ENCODE assay signal across 8 cellular contexts in the genomic region with DNA sequence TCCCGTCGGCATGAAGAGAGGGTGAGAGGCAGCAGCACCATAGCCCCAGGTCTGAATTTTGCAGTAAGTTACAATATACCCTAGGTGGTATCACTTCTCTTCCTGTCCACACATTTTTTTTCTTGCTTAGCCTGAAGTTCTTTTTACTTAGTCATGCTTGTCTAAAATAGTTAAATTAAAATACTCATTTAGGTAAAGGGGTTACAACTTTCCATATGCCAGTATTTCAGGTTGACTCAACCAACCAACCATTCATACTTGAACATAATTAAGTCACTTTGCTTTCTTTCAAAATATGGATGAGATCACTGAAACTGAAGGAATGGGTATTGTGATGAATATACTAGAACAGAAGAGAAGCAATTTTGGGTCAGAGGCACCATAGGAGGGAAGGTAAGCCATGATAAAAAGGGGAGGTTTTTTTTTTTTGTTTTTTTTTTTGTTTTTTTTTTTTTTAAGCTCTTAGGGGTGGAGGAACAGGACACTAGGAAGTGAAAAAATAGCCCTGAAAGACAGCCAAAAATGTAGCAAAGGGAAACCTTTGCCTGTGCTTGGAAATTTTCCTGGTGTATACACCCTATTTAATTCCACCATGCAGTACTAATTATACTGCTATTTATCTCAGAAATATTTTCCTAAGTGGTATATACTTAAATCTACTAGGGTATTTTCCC. TPM values are rescaled to one million over a fixed set of nuclear protein-coding genes. Genes with fewer than 3 reads are reported as not detected.
DNase-seq lines count a peak whose midpoint lies in the region; ATAC-seq, FAIRE-seq and TF ChIP-seq lines count a peak whose summit lies in the region.

No MANE protein-coding gene starts in this region.

- FAIRE-seq in astrocyte (lab: Jason Lieb, UNC), result peak; percentile 41

- no peaks in the 10 kb centered on the region for H3K36me3 ChIP-seq in BJ (ENCODE audit: control insufficient read depth, insufficient read depth, low read length)
- H3K36me3 ChIP-seq in astrocyte (ENCODE audit: insufficient read depth, low read length), result no peaks in the 10 kb centered on the region
- no peaks in the 10 kb centered on the region for H3K36me3 ChIP-seq in colonic mucosa
- H3K36me3 ChIP-seq in vagina, result no peaks in the 10 kb centered on the region
- H3K36me3 ChIP-seq in hepatocyte (replicated peaks; ENCODE audit: insufficient read depth, low read depth), result no peaks in the 10 kb centered on the region

- H2AFZ ChIP-seq in astrocyte (ENCODE audit: low read depth, low read length) (no peak overlapping the region), hepatocyte (no peak overlapping the region)

- no peak overlapping the region for H3K27ac Mint-ChIP-seq in astrocyte (ENCODE audit: unreplicated experiment)

- H3K27me3 ChIP-seq in BJ (ENCODE audit: control insufficient read depth, insufficient read depth, low read length) (no peaks in the 10 kb centered on the region), astrocyte (ENCODE audit: insufficient read depth, low read length) (no peaks in the 10 kb centered on the region), colonic mucosa (no peaks in the 10 kb centered on the region), vagina (no peaks in the 10 kb centered on the region), hepatocyte (no peaks in the 10 kb centered on the region)

- WGBS in hepatocyte (ENCODE audit: low lambda C conversion rate, missing lambda C conversion rate), result 86% methylated on average over 2 of the region's 2 CpGs

- H3K9me2 ChIP-seq in hepatocyte (replicated peaks; ENCODE audit: insufficient read depth), result no peaks in the 10 kb centered on the region

- no peaks in the 10 kb centered on the region for H4K20me1 ChIP-seq in astrocyte (ENCODE audit: insufficient read depth, low read length)
- no peaks in the 10 kb centered on the region for H4K20me1 ChIP-seq in hepatocyte (ENCODE audit: insufficient read depth, poor library complexity, severe bottlenecking)

- H3K36me3 Mint-ChIP-seq in astrocyte (ENCODE audit: low read depth, unreplicated experiment), result peaks cover 5% of the 10 kb centered on the region

- H3K4me3 Mint-ChIP-seq in astrocyte (ENCODE audit: unreplicated experiment), result no peak overlapping the region

- H3K4me3 ChIP-seq in BJ (ENCODE audit: low read depth, low read length) (no peak overlapping the region), astrocyte (ENCODE audit: insufficient read depth, low read depth, low read length) (no peak overlapping the region), colonic mucosa (no peak overlapping the region), vagina (no peak overlapping the region), hepatocyte (no peak overlapping the region)

- H3K79me2 ChIP-seq in astrocyte (ENCODE audit: insufficient read depth, low read length), result peaks cover 12% of the 10 kb centered on the region
- H3K79me2 ChIP-seq in hepatocyte, result peaks cover 5% of the 10 kb centered on the region

- no peak for TF ChIP-seq POLR2A in vagina (IDR thresholded peaks at IDR 0.05)

- H3K27me3 Mint-ChIP-seq in astrocyte (ENCODE audit: low read depth, unreplicated experiment), result no peaks in the 10 kb centered on the region

- CTCF ChIA-PET in BJ (lab: Yijun Ruan, JAX), result no interaction called here

- DNase-seq in BJ (ENCODE audit: low read depth), result peak; percentile 22
- DNase-seq in astrocyte (ENCODE audit: low read depth), result peak; percentile 71
- DNase-seq in DMS114 treated with DMSO at 0.1 percent for 48 hours (lab: John Stamatoyannopoulos, UW; ENCODE audit: unreplicated experiment), result no peak
- DNase-seq in colonic mucosa, result no peak
- DNase-seq in vagina (ENCODE audit: extremely low spot score in 2 of 2), result no peak
- no peak for DNase-seq in hepatocyte (ENCODE audit: low spot score)

- H3K9me3 ChIP-seq in astrocyte (ENCODE audit: insufficient read depth, low read depth, low read length) (no peaks in the 10 kb centered on the region), colonic mucosa (no peaks in the 10 kb centered on the region), vagina (no peaks in the 10 kb centered on the region), hepatocyte (ENCODE audit: low read depth) (no peaks in the 10 kb centered on the region)

- H3K4me1 Mint-ChIP-seq in astrocyte (ENCODE audit: low read depth, unreplicated experiment), result peaks cover 7% of the 10 kb centered on the region

- ATAC-seq in GM19025 (IDR thresholded peaks at IDR 0.05; ENCODE audit: low read depth, unreplicated experiment), result peak; percentile 82
- peak; percentile 78 for ATAC-seq in HG03060 (IDR thresholded peaks at IDR 0.05; ENCODE audit: low read depth, unreplicated experiment)

- H3K9ac ChIP-seq in astrocyte (ENCODE audit: low read length) (no peak overlapping the region), colonic mucosa (ENCODE audit: low read depth in 2 of 2, low read length in 2 of 2) (no peak overlapping the region)

- H3K27ac ChIP-seq in astrocyte (ENCODE audit: low read depth, low read length) (peak overlapping the region; percentile 19), colonic mucosa (no peak overlapping the region), vagina (no peak overlapping the region), hepatocyte (no peak overlapping the region)

- intact Hi-C loops in colonic mucosa (cut with DNase I), result no loop called here
- intact Hi-C loops in vagina (cut with DNase I), result no loop called here

- no peak for TF ChIP-seq CTCF in BJ (IDR thresholded peaks at IDR 0.05; ENCODE audit: insufficient read depth, low read depth, low read length)
- no peak for TF ChIP-seq CTCF in astrocyte (IDR thresholded peaks at IDR 0.05; ENCODE audit: insufficient read depth, low read depth, low read length)
- TF ChIP-seq CTCF in colonic mucosa (IDR thresholded peaks at IDR 0.05), result no peak
- no peak for TF ChIP-seq CTCF in vagina (IDR thresholded peaks at IDR 0.05)
- TF ChIP-seq CTCF in hepatocyte (IDR thresholded peaks at IDR 0.05; ENCODE audit: poor library complexity), result no peak

- H3K4me1 ChIP-seq in astrocyte (ENCODE audit: insufficient read depth, low read length), result peaks cover 3% of the 10 kb centered on the region
- no peaks in the 10 kb centered on the region for H3K4me1 ChIP-seq in colonic mucosa
- peaks cover 5% of the 10 kb centered on the region for H3K4me1 ChIP-seq in vagina
- H3K4me1 ChIP-seq in hepatocyte (ENCODE audit: insufficient read depth), result no peaks in the 10 kb centered on the region

- H3K4me2 ChIP-seq in astrocyte (ENCODE audit: low read length), result peak overlapping the region; percentile 50
- no peak overlapping the region for H3K4me2 ChIP-seq in hepatocyte

- POLR2A ChIA-PET in BJ (lab: Charles Lee), result no interaction called here

- no peaks in the 10 kb centered on the region for H3K9me3 Mint-ChIP-seq in astrocyte (ENCODE audit: unreplicated experiment)

RNA-seq across cellular contexts. Expression of a gene that starts 41.8 kb away (rescaled TPM):
- polyA plus RNA-seq in BJ (2011; rRNA removed) (15.4 and 28.0 TPM in 2 replicates), hepatocyte (30.6 and 38.6 TPM in 2 replicates)
- polyA minus RNA-seq in BJ (2011; rRNA and poly(A)+ RNA removed), result 22.5 and 24.2 TPM in 2 replicates
- total RNA-seq in astrocyte (34.3 and 42.9 TPM in 2 replicates), colonic mucosa (100 to 1,000 TPM in 1 of 2 donors, 10 to 100 TPM in 1; 77.0 to 110 TPM), vagina (22.8 TPM), hepatocyte (93.4 and 99.4 TPM in 2 replicates)

Comparison
In these comparisons a context has a peak if more than half of its experiments do, and no peak if none do; other contexts are left out.
1. DNase-seq: peak in BJ (single experiment) and astrocyte (single experiment); none in DMS114 treated with DMSO at 0.1 percent for 48 hours (single experiment), colonic mucosa (single experiment), vagina (0 of 2) and hepatocyte (single experiment).